ENCODE assay signal across 8 cellular contexts in the genomic region with DNA sequence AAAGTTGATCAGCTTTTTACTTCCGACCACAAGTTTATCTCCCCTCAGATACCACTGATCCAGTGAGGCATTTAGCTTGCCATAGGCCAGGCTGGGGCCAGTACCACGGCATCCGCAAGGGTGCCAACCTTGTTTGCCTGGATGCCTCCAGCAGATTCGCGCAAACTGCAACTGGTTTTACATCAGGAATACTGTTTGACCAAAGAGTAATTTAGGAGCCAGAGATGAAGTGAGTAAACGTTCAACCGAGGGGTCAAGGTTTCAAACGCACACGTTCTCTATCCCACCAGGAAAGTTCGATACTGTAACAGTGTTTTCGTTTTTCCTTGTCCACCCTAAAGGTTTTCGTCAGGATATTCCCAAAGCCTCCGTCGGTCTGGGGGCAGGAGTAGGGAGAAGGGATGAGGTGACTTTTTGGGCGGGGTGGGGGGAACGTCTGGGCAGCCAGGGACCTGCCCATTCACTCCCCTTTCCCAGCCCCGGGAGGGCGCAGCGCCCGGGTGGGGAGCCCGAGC. TPM values are rescaled to one million over a fixed set of nuclear protein-coding genes. Genes with fewer than 3 reads are reported as not detected.
A peak's percentile ranks its signal among the peaks of the same experiment; 100 is the strongest.
DNase-seq lines count a peak whose midpoint lies in the region; ATAC-seq and TF ChIP-seq lines count a peak whose summit lies in the region.

A gene with protein sequence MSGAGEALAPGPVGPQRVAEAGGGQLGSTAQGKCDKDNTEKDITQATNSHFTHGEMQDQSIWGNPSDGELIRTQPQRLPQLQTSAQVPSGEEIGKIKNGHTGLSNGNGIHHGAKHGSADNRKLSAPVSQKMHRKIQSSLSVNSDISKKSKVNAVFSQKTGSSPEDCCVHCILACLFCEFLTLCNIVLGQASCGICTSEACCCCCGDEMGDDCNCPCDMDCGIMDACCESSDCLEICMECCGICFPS (plus strand): TSS at position 459 of the 515 bp plus-strand sequence. CDS start 940 bp downstream, outside the sequence.

- H3K27ac ChIP-seq in OCI-LY1 (ENCODE audit: low read depth, low read length, poor library complexity, severe bottlenecking) (no peak within 1 kb of the TSS), skeletal muscle tissue (ENCODE audit: low read depth, low read length) (peak within 1 kb of the TSS; percentile 85)

- peak within 1 kb of the TSS; percentile 51 for H3K9ac ChIP-seq in OCI-LY1 (ENCODE audit: low read length)
- peak within 1 kb of the TSS; percentile 75 to 86 (median 84) for H3K9ac ChIP-seq in skeletal muscle tissue (ENCODE audit: low read depth in 1 of 3, low read length in 3 of 3)

- POLR2A ChIA-PET in BJ (lab: Charles Lee), result interaction anchor here (0.6 to 0.8 kb wide), 2 partner anchors 27 to 383 kb away, joined by 4 to 10 read pairs; no protein-coding TSS in a partner anchor

- no peaks in the 10 kb centered on the region for H3K9me2 ChIP-seq in OCI-LY1 (ENCODE audit: low read depth, low read length)

- CTCF ChIA-PET in BJ (lab: Yijun Ruan, JAX), result interaction anchor here (0.8 to 1.5 kb wide), 3 partner anchors 9 to 24 kb away, joined by 3 to 5 read pairs (median 3); no protein-coding TSS in a partner anchor

- no peaks in the 10 kb centered on the region for H3K27me3 ChIP-seq in BJ (ENCODE audit: control insufficient read depth, insufficient read depth, low read length)
- peaks cover 3% of the 10 kb centered on the region; the same call in 1 of the 2 replicates for H3K27me3 ChIP-seq in OCI-LY1 (ENCODE audit: insufficient read depth, low read length)
- no peaks in the 10 kb centered on the region for H3K27me3 ChIP-seq in skeletal muscle tissue (ENCODE audit: control insufficient read depth in 3 of 3, insufficient read depth in 3 of 3, low read length in 3 of 3)

- H3K36me3 ChIP-seq in BJ (ENCODE audit: control insufficient read depth, insufficient read depth, low read length) (no peaks in the 10 kb centered on the region), OCI-LY1 (ENCODE audit: insufficient read depth, low read length) (no peaks in the 10 kb centered on the region), skeletal muscle tissue (ENCODE audit: control insufficient read depth in 3 of 3, insufficient read depth in 3 of 3, low read length in 3 of 3) (no peaks in the 10 kb centered on the region)

- no peaks in the 10 kb centered on the region for H4K20me1 ChIP-seq in OCI-LY1 (ENCODE audit: insufficient read depth, low read length)

- peak within 1 kb of the TSS; percentile 92 for H3K4me2 ChIP-seq in OCI-LY1 (ENCODE audit: low read length)

- peaks cover 12% of the 10 kb centered on the region for H3K4me1 ChIP-seq in OCI-LY1 (ENCODE audit: insufficient read depth, low read length, severe bottlenecking)
- peaks cover 0 to 4% (median 4%) of the 10 kb centered on the region in 3 donors for H3K4me1 ChIP-seq in skeletal muscle tissue (ENCODE audit: control insufficient read depth in 3 of 3, insufficient read depth in 3 of 3, low read length in 3 of 3)

- ATAC-seq in GM21576 (IDR thresholded peaks at IDR 0.05; ENCODE audit: unreplicated experiment) (no peak), GM19463 (IDR thresholded peaks at IDR 0.05; ENCODE audit: unreplicated experiment) (no peak)

- H3F3A ChIP-seq in OCI-LY1 (ENCODE audit: insufficient read depth, low read length), result no peaks in the 10 kb centered on the region

- no peaks in the 10 kb centered on the region for H3K9me3 ChIP-seq in OCI-LY1 (ENCODE audit: low read length)
- no peaks in the 10 kb centered on the region for H3K9me3 ChIP-seq in iPS-18c (ENCODE audit: control insufficient read depth, insufficient read depth, low read length)
- H3K9me3 ChIP-seq in skeletal muscle tissue (ENCODE audit: control insufficient read depth in 3 of 3, low read length in 3 of 3), result no peaks in the 10 kb centered on the region

- peak within 1 kb of the TSS; percentile 82 for H2AFZ ChIP-seq in OCI-LY1 (ENCODE audit: low read length)

- H3K4me3 ChIP-seq in BJ (ENCODE audit: low read depth, low read length) (peak within 1 kb of the TSS; percentile 85), OCI-LY1 (ENCODE audit: low read depth, low read length, poor library complexity, severe bottlenecking) (peak within 1 kb of the TSS; percentile 64), iPS-18c (ENCODE audit: insufficient read depth, low read depth, low read length) (peak within 1 kb of the TSS; percentile 76), skeletal muscle tissue (ENCODE audit: low read length in 3 of 3) (peak within 1 kb of the TSS; percentile 79 to 89 (median 80))

- H3K79me2 ChIP-seq in OCI-LY1 (ENCODE audit: insufficient read depth, low read length), result no peaks in the 10 kb centered on the region

- DNase-seq in BJ (ENCODE audit: low read depth) (no peak), astrocyte of the hippocampus (ENCODE audit: low read depth, low spot score) (peak; percentile 45), HPDE6-E6E7 (ENCODE audit: extremely low spot score) (no peak)

- TF ChIP-seq CTCF in BJ (IDR thresholded peaks at IDR 0.05; ENCODE audit: insufficient read depth, low read depth, low read length), result no peak
- TF ChIP-seq CTCF in OCI-LY1 (IDR thresholded peaks at IDR 0.05; ENCODE audit: low read length), result no peak

RNA-seq across cellular contexts. Expression of the gene that starts here (rescaled TPM):
- polyA plus RNA-seq in BJ (2011; rRNA removed), result 30.5 and 49.5 TPM in 2 replicates
- polyA minus RNA-seq in BJ (2011; rRNA and poly(A)+ RNA removed), result 36.8 and 41.3 TPM in 2 replicates
- 20.9 TPM for total RNA-seq in skeletal muscle tissue
